27 cellular contexts compared by ENCODE assay signal in the genomic region with DNA sequence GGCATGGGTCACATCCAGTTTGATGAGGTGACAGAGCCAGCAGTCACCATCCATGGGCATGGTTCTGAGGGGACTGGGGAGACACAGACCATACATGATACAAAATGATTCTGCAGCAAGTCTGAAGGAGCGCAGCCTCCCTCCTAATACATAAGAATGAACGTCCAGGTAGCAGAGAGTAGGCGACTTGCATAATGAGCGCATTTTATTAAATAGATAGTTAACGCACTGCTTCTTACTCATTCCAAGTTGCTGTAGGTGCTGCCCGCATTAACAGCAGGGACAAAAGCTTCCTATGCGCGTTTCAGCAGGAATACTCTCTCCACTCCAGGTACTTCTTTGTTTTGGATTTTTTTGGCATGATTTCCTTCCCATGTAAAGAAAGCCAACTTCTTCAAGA.
"Had no signal": no experiment of that assay in that cellular context is flagged by ENCODE, and none has a peak within 500 bp of the region (broad histone marks: within the 10 kb centered on the region; RNA-seq: fewer than 3 reads in every experiment).

No MANE protein-coding gene starts in this region.

- H3K4me3 ChIP-seq: esophagus muscularis mucosa, ovary, psoas muscle, thyroid gland, upper lobe of right lung had no signal

- H3K27me3 Mint-ChIP-seq: activated CD8-positive, alpha-beta memory T cell treated with anti-CD3 and anti-CD28 coated beads, Interleukin-2, amount 10 ng/mL, durations not matched to agents 7 days and 5 days; activated CD8-positive, alpha-beta T cell treated with anti-CD3 and anti-CD28 coated beads for 36 hours; memory B cell; stimulated activated naive CD8-positive, alpha-beta T cell treated with anti-CD3 and anti-CD28 coated beads, Interleukin-15, Interleukin-2, amounts not matched to agents 100 ng/mL and 50 ng/mL, for 24 hours had no signal

- H3K4me1 ChIP-seq: esophagus muscularis mucosa, psoas muscle, thyroid gland, upper lobe of right lung had no signal

- H3K27ac ChIP-seq: brain microvascular endothelial cell, esophagus muscularis mucosa, neutrophil, ovary, psoas muscle, thyroid gland, upper lobe of right lung had no signal

- H3K4me1 Mint-ChIP-seq: nephron had no signal

- H3K27ac Mint-ChIP-seq: activated CD8-positive, alpha-beta memory T cell treated with anti-CD3 and anti-CD28 coated beads, Interleukin-2, amount 10 ng/mL, durations not matched to agents 7 days and 5 days; activated CD8-positive, alpha-beta T cell treated with anti-CD3 and anti-CD28 coated beads for 36 hours; activated naive CD4-positive, alpha-beta T cell treated with anti-CD3 and anti-CD28 coated beads, Interleukin-2, amount 50 U/mL, for 72 hours; activated T-helper 1 cell treated with anti-CD3 and anti-CD28 coated beads, Interleukin-12 subunit alpha, Interleukin-12 subunit beta, Interleukin-2, Interleukin-4 antibody, amounts not matched to agents 30 ng/mL and 10 ng/mL and 1 ng/mL, durations not matched to agents 14 hours and 24 hours and 36 hours; memory B cell; nephron; stimulated activated naive CD8-positive, alpha-beta T cell treated with anti-CD3 and anti-CD28 coated beads, Interleukin-15, Interleukin-2, amounts not matched to agents 100 ng/mL and 50 ng/mL, for 24 hours had no signal

- H3K9me3 Mint-ChIP-seq: activated CD8-positive, alpha-beta T cell treated with anti-CD3 and anti-CD28 coated beads for 36 hours; activated naive CD4-positive, alpha-beta T cell treated with anti-CD3 and anti-CD28 coated beads, Interleukin-2, amount 50 U/mL, for 72 hours; activated T-helper 1 cell treated with anti-CD3 and anti-CD28 coated beads, Interleukin-12 subunit alpha, Interleukin-12 subunit beta, Interleukin-2, Interleukin-4 antibody, amounts not matched to agents 30 ng/mL and 10 ng/mL and 1 ng/mL, durations not matched to agents 14 hours and 24 hours and 36 hours; memory B cell; nephron; stimulated activated naive CD8-positive, alpha-beta T cell treated with anti-CD3 and anti-CD28 coated beads, Interleukin-15, Interleukin-2, amounts not matched to agents 100 ng/mL and 50 ng/mL, for 24 hours had no signal

- H3K4me3 Mint-ChIP-seq: activated CD8-positive, alpha-beta memory T cell treated with anti-CD3 and anti-CD28 coated beads, Interleukin-2, amount 10 ng/mL, durations not matched to agents 7 days and 5 days; activated CD8-positive, alpha-beta T cell treated with anti-CD3 and anti-CD28 coated beads for 36 hours; activated T-helper 1 cell treated with anti-CD3 and anti-CD28 coated beads, Interleukin-12 subunit alpha, Interleukin-12 subunit beta, Interleukin-2, Interleukin-4 antibody, amounts not matched to agents 30 ng/mL and 10 ng/mL and 1 ng/mL, durations not matched to agents 14 hours and 24 hours and 36 hours; memory B cell; nephron; stimulated activated naive CD8-positive, alpha-beta T cell treated with anti-CD3 and anti-CD28 coated beads, Interleukin-15, Interleukin-2, amounts not matched to agents 100 ng/mL and 50 ng/mL, for 24 hours had no signal

- H3K9me3 ChIP-seq: esophagus muscularis mucosa, neutrophil, ovary, psoas muscle, thyroid gland, upper lobe of right lung had no signal

- H3K27me3 ChIP-seq: brain microvascular endothelial cell, esophagus muscularis mucosa, neutrophil, ovary, thyroid gland, upper lobe of right lung had no signal

- DNase-seq: activated CD4-positive, alpha-beta T cell treated with anti-CD3 and anti-CD28 coated beads for 4 hours; activated CD4-positive, CD25-positive, alpha-beta regulatory T cell; activated CD8-positive, alpha-beta memory T cell treated with anti-CD3 and anti-CD28 coated beads, Interleukin-2, amount 10 ng/mL, durations not matched to agents 7 days and 5 days; activated CD8-positive, alpha-beta T cell treated with anti-CD3 and anti-CD28 coated beads for 36 hours; activated gamma-delta T cell; activated T-cell treated with anti-CD3 and anti-CD28 coated beads for 4 hours; brain microvascular endothelial cell; central memory CD4-positive, alpha-beta T cell; effector memory CD4-positive, alpha-beta T cell; glutamatergic neuron; hippocampal formation; left ventricle myocardium superior; ovary; psoas muscle; right cardiac atrium; stimulated activated CD4-positive, alpha-beta T cell treated with anti-CD3 and anti-CD28 coated beads, Interleukin-1b, Interleukin-23, amount 100 ng/mL, for 48 hours; substantia nigra; T-helper 9 cell; thyroid gland; upper lobe of right lung had no signal

- ATAC-seq: activated CD8-positive, alpha-beta memory T cell treated with anti-CD3 and anti-CD28 coated beads, Interleukin-2, amount 10 ng/mL, durations not matched to agents 7 days and 5 days; activated CD8-positive, alpha-beta T cell treated with anti-CD3 and anti-CD28 coated beads for 36 hours; activated naive CD4-positive, alpha-beta T cell treated with anti-CD3 and anti-CD28 coated beads, Interleukin-2, amount 50 U/mL, for 72 hours; left ventricle myocardium superior; psoas muscle; right cardiac atrium; upper lobe of right lung had no signal
